ENCODE assay signal across 27 cellular contexts in the genomic region with DNA sequence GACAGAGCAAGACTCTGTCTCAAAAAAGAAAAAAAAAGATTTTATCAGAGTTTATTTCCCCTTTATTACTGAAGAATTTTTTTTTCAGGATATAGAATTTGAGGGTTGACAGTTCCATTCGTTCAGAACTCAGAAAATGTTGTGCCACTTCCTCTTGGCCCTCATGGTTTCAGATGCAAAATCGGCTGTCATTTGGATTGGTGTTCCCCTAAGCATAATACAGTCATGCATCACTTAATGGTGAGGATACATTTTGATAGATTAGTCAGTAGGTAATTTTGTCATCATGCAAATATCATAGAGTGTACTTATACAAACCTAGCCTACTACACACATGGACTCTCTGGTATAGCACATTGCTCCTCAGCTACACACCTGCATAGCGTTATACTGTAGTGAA.
"Had no signal": no experiment of that assay in that cellular context is flagged by ENCODE, and none has a peak within 500 bp of the region (broad histone marks: within the 10 kb centered on the region; RNA-seq: fewer than 3 reads in every experiment).

No MANE protein-coding gene starts in this region.

- H3K36me3 ChIP-seq: esophagus squamous epithelium, gastrocnemius medialis, right atrium auricular region, thyroid gland, upper lobe of right lung had no signal

- H3K27me3 ChIP-seq: esophagus squamous epithelium, gastrocnemius medialis, right atrium auricular region, thyroid gland, upper lobe of right lung had no signal

- H3K9me3 ChIP-seq: thyroid gland, upper lobe of right lung had no signal

- DNase-seq: activated CD4-positive, alpha-beta memory T cell treated with anti-CD3 and anti-CD28 coated beads for 36 hours; activated CD4-positive, alpha-beta T cell treated with anti-CD3 and anti-CD28 coated beads for 48 hours; activated CD4-positive, CD25-positive, alpha-beta regulatory T cell; activated naive CD4-positive, alpha-beta T cell treated with Interleukin-2 at 50 U/mL for 16 hours; activated naive CD8-positive, alpha-beta T cell treated with anti-CD3 and anti-CD28 coated beads, Interleukin-2, amount 10 ng/mL, durations not matched to agents 7 days and 5 days; activated T-cell treated with anti-CD3 and anti-CD28 coated beads, Interleukin-2, amount 50 U/mL, for 48 hours; amygdala; cerebellar nuclear complex; esophagus squamous epithelium; gastrocnemius medialis; head of caudate nucleus; hypothalamus; left ventricle myocardium superior; midbrain; natural killer cell; stimulated activated CD4-positive, alpha-beta T cell treated with anti-CD3 and anti-CD28 coated beads, Interleukin-12 subunit alpha, Interleukin-12 subunit beta, amount 100 ng/mL, for 4 hours; stimulated activated CD4-positive, alpha-beta T cell treated with anti-CD3 and anti-CD28 coated beads, Interleukin-4, amount 100 ng/mL, for 4 hours; substantia nigra; thyroid gland; upper lobe of right lung had no signal

- ATAC-seq: gastrocnemius medialis, left ventricle myocardium superior, natural killer cell, upper lobe of right lung had no signal

- H3K27me3 Mint-ChIP-seq: progenitor cell of endocrine pancreas had no signal

- H3K27ac ChIP-seq: coronary artery, esophagus squamous epithelium, gastrocnemius medialis, right atrium auricular region, thyroid gland, upper lobe of right lung had no signal

- FAIRE-seq: bronchial epithelial cell, islet of Langerhans, TTC549 had no signal

- H3K4me3 ChIP-seq: coronary artery, esophagus squamous epithelium, gastrocnemius medialis, right atrium auricular region, thyroid gland, upper lobe of right lung had no signal

- H3K27ac Mint-ChIP-seq: activated CD4-positive, alpha-beta memory T cell treated with anti-CD3 and anti-CD28 coated beads for 36 hours; activated naive CD8-positive, alpha-beta T cell treated with anti-CD3 and anti-CD28 coated beads, Interleukin-2, amount 10 ng/mL, durations not matched to agents 7 days and 5 days; natural killer cell; progenitor cell of endocrine pancreas; stimulated activated naive CD8-positive, alpha-beta T cell treated with anti-CD3 and anti-CD28 coated beads, Interleukin-15, Interleukin-2, amounts not matched to agents 100 ng/mL and 50 ng/mL, for 24 hours had no signal

- H3K36me3 Mint-ChIP-seq: activated CD4-positive, alpha-beta memory T cell treated with anti-CD3 and anti-CD28 coated beads for 36 hours; activated naive CD8-positive, alpha-beta T cell treated with anti-CD3 and anti-CD28 coated beads, Interleukin-2, amount 10 ng/mL, durations not matched to agents 7 days and 5 days; natural killer cell had no signal

- H3K4me3 Mint-ChIP-seq: activated CD4-positive, alpha-beta memory T cell treated with anti-CD3 and anti-CD28 coated beads for 36 hours; activated naive CD8-positive, alpha-beta T cell treated with anti-CD3 and anti-CD28 coated beads, Interleukin-2, amount 10 ng/mL, durations not matched to agents 7 days and 5 days; natural killer cell; stimulated activated naive CD8-positive, alpha-beta T cell treated with anti-CD3 and anti-CD28 coated beads, Interleukin-15, Interleukin-2, amounts not matched to agents 100 ng/mL and 50 ng/mL, for 24 hours had no signal

- H3K4me1 ChIP-seq: esophagus squamous epithelium, gastrocnemius medialis, right atrium auricular region, thyroid gland, upper lobe of right lung had no signal

- H3K4me1 Mint-ChIP-seq: activated naive CD8-positive, alpha-beta T cell treated with anti-CD3 and anti-CD28 coated beads, Interleukin-2, amount 10 ng/mL, durations not matched to agents 7 days and 5 days; natural killer cell had no signal
